8 cellular contexts compared by ENCODE assay signal in genomic region chr19:48637948-48638830, GRCh38. TPM values are rescaled to one million over a fixed set of nuclear protein-coding genes. Genes with fewer than 3 reads are reported as not detected.
DNase-seq lines count a peak whose midpoint lies in the region; ATAC-seq and TF ChIP-seq lines count a peak whose summit lies in the region.

No MANE protein-coding gene starts in this region.

- H3K27ac Mint-ChIP-seq in Calu3 (ENCODE audit: unreplicated experiment), result peak overlapping the region; percentile 80
- H3K27ac Mint-ChIP-seq in naive thymus-derived CD4-positive, alpha-beta T cell, result peak overlapping the region; percentile 97 to 100 (median 98)

- TF ChIP-seq CTCF in Calu3 (IDR thresholded peaks at IDR 0.05; ENCODE audit: unreplicated experiment), result no peak

- in situ Hi-C loops in KBM-7 (cut with MboI; ENCODE audit: low pct_unique_long_range_greater_than_20kb, low sequenced_read_pairs), result no loop called here

- peaks cover 0 to 18% (median 2%) of the 10 kb centered on the region in 3 experiments for H3K36me3 ChIP-seq in naive thymus-derived CD4-positive, alpha-beta T cell (ENCODE audit: control insufficient read depth in 2 of 3, insufficient read depth in 3 of 3, low read length in 3 of 3)
- H3K36me3 ChIP-seq in stomach smooth muscle (ENCODE audit: control insufficient read depth in 2 of 2, insufficient read depth in 2 of 2, low read length in 2 of 2), result peaks cover 0 to 2% of the 10 kb centered on the region in 2 donors

- DNase-seq in Calu3, result peak; percentile 64
- DNase-seq in KBM-7, result peak; percentile 89
- DNase-seq in activated T-helper 1 cell treated with anti-CD3 and anti-CD28 coated beads, Interleukin-2, amount 50 U/mL, for 16 hours (ENCODE audit: low read depth in 1 of 2, low spot score in 1 of 2), result peak; percentile 59 to 71
- DNase-seq in fibroblast of gingiva (ENCODE audit: low read depth), result peak; percentile 94
- DNase-seq in naive thymus-derived CD4-positive, alpha-beta T cell, result peak; percentile 68 to 94 (median 89)

- H3K27me3 Mint-ChIP-seq in Calu3 (ENCODE audit: unreplicated experiment), result peaks cover 53% of the 10 kb centered on the region
- H3K27me3 Mint-ChIP-seq in naive thymus-derived CD4-positive, alpha-beta T cell, result peaks cover 0 to 11% (median 0%) of the 10 kb centered on the region in 5 donors

- ATAC-seq in GM21526 (IDR thresholded peaks at IDR 0.05; ENCODE audit: low FRiP score, unreplicated experiment), result peak; percentile 13
- ATAC-seq in naive thymus-derived CD4-positive, alpha-beta T cell, result peak; percentile 61

- no peaks in the 10 kb centered on the region for H3K27me3 ChIP-seq in naive thymus-derived CD4-positive, alpha-beta T cell (ENCODE audit: control insufficient read depth in 2 of 2, insufficient read depth in 2 of 2, low read length in 2 of 2)
- H3K27me3 ChIP-seq in stomach smooth muscle (ENCODE audit: control insufficient read depth in 1 of 2, insufficient read depth in 2 of 2, low read length in 2 of 2), result no peaks in the 10 kb centered on the region

- H3K9ac ChIP-seq in stomach smooth muscle (ENCODE audit: low read length in 2 of 2), result peak overlapping the region; percentile 80 to 94

- H3K4me1 ChIP-seq in naive thymus-derived CD4-positive, alpha-beta T cell (ENCODE audit: control insufficient read depth in 2 of 2, insufficient read depth in 2 of 2, low read length in 2 of 2), result peaks cover 29 to 30% of the 10 kb centered on the region in 2 donors
- peaks cover 37% of the 10 kb centered on the region for H3K4me1 ChIP-seq in stomach smooth muscle (ENCODE audit: control insufficient read depth, insufficient read depth, low read length)

- H3K4me1 Mint-ChIP-seq in Calu3 (ENCODE audit: low read depth, unreplicated experiment), result peaks cover 35% of the 10 kb centered on the region
- H3K4me1 Mint-ChIP-seq in naive thymus-derived CD4-positive, alpha-beta T cell, result peaks cover 13 to 42% (median 38%) of the 10 kb centered on the region in 7 donors

- no TSS peak for BruUV-seq in Calu3 (replicated peaks; lab: Mats Ljungman, UMichigan)

- peak overlapping the region; percentile 70 for H3K4me3 Mint-ChIP-seq in Calu3 (ENCODE audit: low read depth, unreplicated experiment)
- H3K4me3 Mint-ChIP-seq in naive thymus-derived CD4-positive, alpha-beta T cell, result peak overlapping the region; percentile 87 to 100 (median 98)

- POLR2A ChIA-PET in naive thymus-derived CD4-positive, alpha-beta T cell (lab: Charles Lee), result interaction anchor here (0.6 to 3.0 kb wide), 18 partner anchors 7 to 327 kb away, joined by 3 to 32 read pairs (median 3); partner anchors contain the start of genes CA11, EMP3, FAM83E and FTL

- CTCF ChIA-PET in Calu3 (lab: Charles Lee), result interaction anchor here (0.6 to 1.0 kb wide), 2 partner anchors 8 to 12 kb away, joined by 3 to 4 read pairs; partner anchors contain the start of gene CA11
- CTCF ChIA-PET in naive thymus-derived CD4-positive, alpha-beta T cell (lab: Charles Lee), result interaction anchor here (0.9 to 1.3 kb wide), 2 partner anchors 8 to 14 kb away, joined by 3 to 4 read pairs; no protein-coding TSS in a partner anchor

- H3K4me3 ChIP-seq in naive thymus-derived CD4-positive, alpha-beta T cell (ENCODE audit: low read length), result peak overlapping the region; percentile 77
- peak overlapping the region; percentile 74 to 93 for H3K4me3 ChIP-seq in stomach smooth muscle (ENCODE audit: low read length in 2 of 2)

- H3K9me3 Mint-ChIP-seq in Calu3 (ENCODE audit: low read depth, unreplicated experiment), result peaks cover 3% of the 10 kb centered on the region
- H3K9me3 Mint-ChIP-seq in naive thymus-derived CD4-positive, alpha-beta T cell, result peaks cover 0 to 10% (median 0%) of the 10 kb centered on the region in 11 donors

- peaks cover 51% of the 10 kb centered on the region for H3K36me3 Mint-ChIP-seq in Calu3 (ENCODE audit: insufficient read depth, unreplicated experiment)
- peaks cover 0 to 5% (median 3%) of the 10 kb centered on the region in 5 donors for H3K36me3 Mint-ChIP-seq in naive thymus-derived CD4-positive, alpha-beta T cell

- no peaks in the 10 kb centered on the region for H3K9me3 ChIP-seq in naive thymus-derived CD4-positive, alpha-beta T cell (ENCODE audit: control insufficient read depth in 2 of 3, low read length in 3 of 3)
- no peaks in the 10 kb centered on the region for H3K9me3 ChIP-seq in stomach smooth muscle (ENCODE audit: control insufficient read depth in 2 of 2, low read length in 2 of 2)

- intact Hi-C loops in Calu3 (cut with micrococcal nuclease; ENCODE audit: unreplicated experiment), result loop anchor here (5.0 kb wide), 1 partner anchor 329 kb away; the partner anchor contains the start of gene FTL
- intact Hi-C loops in naive thymus-derived CD4-positive, alpha-beta T cell (cut with micrococcal nuclease), result loop anchor here (1.0 to 10.0 kb wide), 32 partner anchors 8 to 1526 kb away; partner anchors contain the start of genes CA11 (in 2 of the 2), CCDC9 (in 2 of the 2), GYS1 (in 2 of the 2) and PRMT1 (in 2 of the 2)

- H3K27ac ChIP-seq in naive thymus-derived CD4-positive, alpha-beta T cell (ENCODE audit: low read depth, low read length), result peak overlapping the region; percentile 90
- H3K27ac ChIP-seq in stomach smooth muscle (ENCODE audit: low read length), result peak overlapping the region; percentile 98

TF ChIP-seq in PFSK-1, 5 proteins besides CTCF, POLR2A, EP300 and RAD21:
- TF ChIP-seq FOXP2 (optimal IDR thresholded peaks at IDR 0.05; ENCODE audit: borderline replicate concordance, extremely low read depth, extremely low read length, insufficient read depth) (peak; percentile 61), POLR2AphosphoS5 (IDR thresholded peaks at IDR 0.05; ENCODE audit: low read depth, low read length) (no peak; the same call in 1 of the 2 replicates)

RNA-seq across cellular contexts. Expression of gene DBP, which starts 1.0 kb away (rescaled TPM):
- total RNA-seq in Calu3 (2022), result 4.3 and 4.9 TPM in 2 replicates
- 15.2 TPM for polyA plus RNA-seq in PFSK-1 (2012; ENCODE audit: insufficient read length, low read depth)
- 10 to 100 TPM; 11.9 to 79.9 (median 33.2) TPM for total RNA-seq in naive thymus-derived CD4-positive, alpha-beta T cell
- 100 to 1,000 TPM in 1 of 2 donors, 10 to 100 TPM in 1; 61.7 to 130 TPM for polyA plus RNA-seq in naive thymus-derived CD4-positive, alpha-beta T cell

RNA-seq across cellular contexts. Expression of gene CA11, which starts 7.8 kb away (rescaled TPM):
- total RNA-seq in Calu3 (2022), result 2.1 and 5.1 TPM in 2 replicates
- polyA plus RNA-seq in PFSK-1 (2012; ENCODE audit: insufficient read length, low read depth), result 35.9 TPM
- 10 to 100 TPM in 4 of 5 experiments, 1 to 10 TPM in 1; 7.5 to 20.5 (median 12.5) TPM for total RNA-seq in naive thymus-derived CD4-positive, alpha-beta T cell
- 1 to 10 TPM; 6.3 to 8.0 TPM for polyA plus RNA-seq in naive thymus-derived CD4-positive, alpha-beta T cell

RNA-seq across cellular contexts. Expression of gene SPHK2, which starts 18.9 kb away (rescaled TPM):
- total RNA-seq in Calu3 (2022), result 20.5 and 24.2 TPM in 2 replicates
- polyA plus RNA-seq in PFSK-1 (2012; ENCODE audit: insufficient read length, low read depth), result 34.1 TPM
- 10 to 100 TPM; 20.1 to 34.7 (median 30.5) TPM for total RNA-seq in naive thymus-derived CD4-positive, alpha-beta T cell
- 10 to 100 TPM; 11.2 to 11.7 TPM for polyA plus RNA-seq in naive thymus-derived CD4-positive, alpha-beta T cell

RNA-seq across cellular contexts. Expression of gene RPL18, which starts 19.2 kb away (rescaled TPM):
- total RNA-seq in Calu3 (2022), result 1,224 and 1,339 TPM in 2 replicates
- 3,530 TPM for polyA plus RNA-seq in PFSK-1 (2012; ENCODE audit: insufficient read length, low read depth)
- 1,000 to 10,000 TPM; 1,570 to 2,826 (median 2,745) TPM for total RNA-seq in naive thymus-derived CD4-positive, alpha-beta T cell
- polyA plus RNA-seq in naive thymus-derived CD4-positive, alpha-beta T cell, result 1,000 to 10,000 TPM; 2,813 to 2,817 TPM

RNA-seq across cellular contexts. Expression of gene FAM83E, which starts 23.3 kb away (rescaled TPM):
- 8.2 and 13.3 TPM in 2 replicates for total RNA-seq in Calu3 (2022)
- not detected for polyA plus RNA-seq in PFSK-1 (2012; ENCODE audit: insufficient read length, low read depth)
- total RNA-seq in naive thymus-derived CD4-positive, alpha-beta T cell, result 1 to 10 TPM in 3 of 5 experiments, under 1 TPM in 1, not detected in 1; 0.80 to 3.7 (median 2.9) TPM
- under 1 TPM in 1 of 2 donors, not detected in 1; 0.66 TPM for polyA plus RNA-seq in naive thymus-derived CD4-positive, alpha-beta T cell

Comparison
In these comparisons a context has a peak if more than half of its experiments do, and no peak if none do; other contexts are left out.
1. Peak in every context shown above with its lines: DNase-seq, ATAC-seq, H3K4me3 ChIP-seq and H3K27ac ChIP-seq.